10 cellular contexts compared by ENCODE assay signal in the genomic region with DNA sequence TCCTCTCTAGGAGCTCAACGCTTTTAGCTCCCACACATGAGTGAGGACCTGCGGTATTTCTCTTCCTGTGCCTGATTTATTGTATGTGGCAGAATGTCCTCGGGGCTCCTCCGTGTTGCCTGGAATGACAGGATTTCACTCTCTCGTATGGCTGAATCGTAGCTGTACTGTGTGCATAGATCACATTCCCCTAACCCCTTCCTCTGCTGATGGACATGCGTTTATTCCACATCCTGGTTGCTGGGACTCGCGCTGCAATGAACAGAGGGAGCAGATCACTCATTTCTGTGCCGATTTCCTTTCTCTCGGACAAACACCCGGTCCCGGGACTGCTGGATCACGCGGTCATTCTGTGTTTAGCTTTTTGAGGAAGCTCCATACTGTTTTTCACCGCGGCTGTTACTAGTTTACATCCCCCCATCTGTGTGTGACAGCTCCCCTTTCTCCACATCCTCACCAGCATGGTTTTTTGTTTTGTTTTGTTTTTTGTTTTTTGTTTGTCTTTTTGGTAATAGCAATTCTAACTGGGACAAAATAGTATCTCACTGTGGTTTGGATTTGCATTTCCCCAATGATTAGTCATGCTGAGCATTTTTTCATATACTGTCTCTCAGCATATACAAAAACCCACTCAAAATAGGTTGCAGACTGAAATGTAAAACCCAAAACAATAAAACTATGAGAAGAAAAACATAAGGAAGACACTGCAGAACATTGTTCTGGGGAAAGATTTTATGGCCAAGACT.
DNase-seq lines count a peak whose midpoint lies in the region; TF ChIP-seq lines count a peak whose summit lies in the region.
"Had no signal": no experiment of that assay in that cellular context is flagged by ENCODE, and none has a peak within 500 bp of the region (broad histone marks: within the 10 kb centered on the region; RNA-seq: fewer than 3 reads in every experiment).

No MANE protein-coding gene starts in this region.

- peaks cover 33% of the 10 kb centered on the region for H3K4me1 Mint-ChIP-seq in osteocyte (ENCODE audit: unreplicated experiment)

- H3K9me3 Mint-ChIP-seq in osteocyte (ENCODE audit: unreplicated experiment), result no peaks in the 10 kb centered on the region

- H3K27ac ChIP-seq in coronary artery, result no peak overlapping the region
- H3K27ac ChIP-seq: 22Rv1 had no signal

- peak overlapping the region; percentile 47 for H3K4me3 ChIP-seq in coronary artery
- H3K4me3 ChIP-seq: GM12878 had no signal

- peaks cover 4% of the 10 kb centered on the region for H3K27me3 Mint-ChIP-seq in osteocyte (ENCODE audit: unreplicated experiment)

- DNase-seq in NOMO-1 (lab: John Stamatoyannopoulos, UW; ENCODE audit: unreplicated experiment in 2 of 2) (peak; percentile 5 to 42), NOMO-1 treated with dmso at 0.1 percent for 144 hours (lab: John Stamatoyannopoulos, UW; ENCODE audit: unreplicated experiment) (no peak), RPMI7951 (ENCODE audit: low read depth) (peak; percentile 75), coronary artery (ENCODE audit: low spot score) (no peak), osteocyte (ENCODE audit: extremely low spot score, unreplicated experiment) (no peak), HUDEP-2 (lab: John Stamatoyannopoulos, UW; ENCODE audit: unreplicated experiment in 76 of 76) (no peak), NCI-H2227 (lab: John Stamatoyannopoulos, UW; ENCODE audit: unreplicated experiment) (no peak)
- no peak for DNase-seq in NK-92 treated with Interleukin-12 subunit alpha and Interleukin-12 subunit beta, amount 100 ng/mL, for 24 hours (lab: John Stamatoyannopoulos, UW)

- H3K36me3 Mint-ChIP-seq in osteocyte (ENCODE audit: unreplicated experiment), result no peaks in the 10 kb centered on the region

- TF ChIP-seq CTCF in coronary artery (IDR thresholded peaks at IDR 0.05) (no peak), osteocyte (IDR thresholded peaks at IDR 0.05) (no peak)

- H3K4me3 Mint-ChIP-seq in osteocyte (ENCODE audit: unreplicated experiment), result peak overlapping the region; percentile 37

- peak overlapping the region; percentile 93 for H3K27ac Mint-ChIP-seq in osteocyte (ENCODE audit: unreplicated experiment)

Comparison
In these comparisons a context has a peak if more than half of its experiments do, and no peak if none do; other contexts are left out.
1. DNase-seq: peak in NOMO-1 (2 of 2) and RPMI7951 (single experiment); none in NOMO-1 treated with dmso at 0.1 percent for 144 hours (single experiment), coronary artery (single experiment), osteocyte (single experiment), NK-92 treated with Interleukin-12 subunit alpha and Interleukin-12 subunit beta, amount 100 ng/mL, for 24 hours (single experiment), HUDEP-2 (0 of 76) and NCI-H2227 (single experiment).